In the genomic region with DNA sequence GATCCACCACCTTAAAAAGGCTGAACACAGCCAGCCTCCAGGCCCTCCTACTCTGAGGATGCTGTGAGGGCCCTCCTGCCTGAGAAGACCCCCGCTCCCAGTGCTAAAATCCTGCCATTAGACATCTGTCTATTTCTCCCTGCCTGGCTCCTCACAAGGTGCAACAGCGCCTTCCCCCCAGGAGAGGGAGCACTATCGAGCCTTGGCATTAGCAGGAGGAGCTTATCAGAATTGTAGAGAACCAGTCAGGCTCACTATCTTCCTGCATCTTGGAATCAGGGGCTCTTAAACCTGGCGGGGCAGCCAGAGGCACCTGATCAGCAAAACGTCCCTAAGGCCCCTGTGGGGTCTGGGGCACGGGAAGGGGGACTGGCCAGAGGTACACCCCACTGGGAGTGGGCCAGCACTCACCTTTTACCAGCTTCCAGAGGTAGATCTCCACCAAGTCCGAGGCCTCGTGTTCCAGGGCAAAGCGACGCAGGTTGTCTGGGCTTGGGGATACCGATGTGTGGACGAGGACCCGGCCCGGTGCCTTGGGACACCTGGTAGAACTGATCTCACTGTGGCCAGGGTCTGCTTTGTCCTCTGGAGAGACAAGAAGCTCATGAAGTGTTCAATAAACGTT, we compare ENCODE assay signal across 1 cellular context.
TF ChIP-seq lines count a peak whose summit lies in the region.

No MANE protein-coding gene starts in this region.

TF ChIP-seq in WTC11, 78 proteins besides CTCF, POLR2A, EP300 and RAD21 (continued from another document):
- TF ChIP-seq, protein P1, sequence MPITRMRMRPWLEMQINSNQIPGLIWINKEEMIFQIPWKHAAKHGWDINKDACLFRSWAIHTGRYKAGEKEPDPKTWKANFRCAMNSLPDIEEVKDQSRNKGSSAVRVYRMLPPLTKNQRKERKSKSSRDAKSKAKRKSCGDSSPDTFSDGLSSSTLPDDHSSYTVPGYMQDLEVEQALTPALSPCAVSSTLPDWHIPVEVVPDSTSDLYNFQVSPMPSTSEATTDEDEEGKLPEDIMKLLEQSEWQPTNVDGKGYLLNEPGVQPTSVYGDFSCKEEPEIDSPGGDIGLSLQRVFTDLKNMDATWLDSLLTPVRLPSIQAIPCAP (CRISPR knock-in tag; IDR thresholded peaks at IDR 0.05), result no peak
- no peak for TF ChIP-seq GTF2I (CRISPR knock-in tag; conservative IDR thresholded peaks at IDR 0.05)
- TF ChIP-seq NR2C2 (CRISPR knock-in tag; IDR thresholded peaks at IDR 0.05), result no peak
- TF ChIP-seq, protein P2, sequence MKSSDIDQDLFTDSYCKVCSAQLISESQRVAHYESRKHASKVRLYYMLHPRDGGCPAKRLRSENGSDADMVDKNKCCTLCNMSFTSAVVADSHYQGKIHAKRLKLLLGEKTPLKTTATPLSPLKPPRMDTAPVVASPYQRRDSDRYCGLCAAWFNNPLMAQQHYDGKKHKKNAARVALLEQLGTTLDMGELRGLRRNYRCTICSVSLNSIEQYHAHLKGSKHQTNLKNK (CRISPR knock-in tag; IDR thresholded peaks at IDR 0.05), result no peak
